9 cellular contexts compared by ENCODE assay signal in genomic region chr19:52961981-52962380, GRCh38. TPM values are rescaled to one million over a fixed set of nuclear protein-coding genes. Genes with fewer than 3 reads are reported as not detected.
DNase-seq lines count a peak whose midpoint lies in the region; ATAC-seq and TF ChIP-seq lines count a peak whose summit lies in the region.
"Had no signal": no experiment of that assay in that cellular context is flagged by ENCODE, and none has a peak within 500 bp of the region (broad histone marks: within the 10 kb centered on the region; RNA-seq: fewer than 3 reads in every experiment).

No MANE protein-coding gene starts in this region.

- CTCF ChIA-PET in GM10248 (lab: Yijun Ruan, JAX): interaction anchor here (3.2 kb wide), 1 partner anchor 16 kb away, joined by 11 read pairs; no protein-coding TSS in a partner anchor

- no peak for TF ChIP-seq CTCF in LNCaP clone FGC (IDR thresholded peaks at IDR 0.05; ENCODE audit: control insufficient read depth, extremely low read depth, insufficient read depth)
- no peak for TF ChIP-seq CTCF in dorsolateral prefrontal cortex (IDR thresholded peaks at IDR 0.05 in 54 of 56, conservative IDR thresholded peaks at IDR 0.05 in 2 of 56; ENCODE audit: low read depth in 1 of 56, partially characterized antibody in 56 of 56)
- TF ChIP-seq CTCF in GM10248 (IDR thresholded peaks at IDR 0.05; ENCODE audit: control extremely low read depth, extremely low read depth, low read depth, missing control alignments): no peak

- no peak for ATAC-seq in natural killer cell treated with Interleukin-12 subunit alpha and Interleukin-12 subunit beta and Interleukin-15 and Interleukin-18, amount 100 ng/mL, for 72 hours
- no peak for ATAC-seq in GM21529 (IDR thresholded peaks at IDR 0.05; ENCODE audit: unreplicated experiment)

- peaks cover 13 to 21% (median 18%) of the 10 kb centered on the region in 10 experiments for H3K4me1 ChIP-seq in BLaER1 treated with 17β-estradiol and CSF1 and Interleukin-3, amounts not matched to agents 10 nM and 100 nM

- H3K4me2 ChIP-seq in BLaER1 treated with 17β-estradiol and CSF1 and Interleukin-3, amounts not matched to agents 10 nM and 100 nM: peak overlapping the region; percentile 81 to 96 (median 86)

- H3K4me1 Mint-ChIP-seq in natural killer cell treated with Interleukin-12 subunit alpha and Interleukin-12 subunit beta and Interleukin-15 and Interleukin-18, amount 100 ng/mL, for 72 hours (ENCODE audit: low read depth in 2 of 2): peaks cover 17 to 19% of the 10 kb centered on the region in 2 donors

- DNase-seq in LNCaP clone FGC (ENCODE audit: low read depth) (no peak), dorsolateral prefrontal cortex (no peak), HT-29 (ENCODE audit: low spot score) (no peak), GM10248 (ENCODE audit: extremely low spot score) (no peak), RPMI8226 (no peak)
- no peak for DNase-seq in natural killer cell treated with Interleukin-12 subunit alpha and Interleukin-12 subunit beta and Interleukin-15 and Interleukin-18, amount 100 ng/mL, for 72 hours (ENCODE audit: low spot score)

- peak overlapping the region; percentile 83 to 93 for H3K27ac Mint-ChIP-seq in natural killer cell treated with Interleukin-12 subunit alpha and Interleukin-12 subunit beta and Interleukin-15 and Interleukin-18, amount 100 ng/mL, for 72 hours

- H3K4me3 ChIP-seq in BLaER1 treated with 17β-estradiol and CSF1 and Interleukin-3, amounts not matched to agents 10 nM and 100 nM: peak overlapping the region; percentile 70 to 90 (median 83)
- peak overlapping the region; percentile 73 for H3K4me3 ChIP-seq in LNCaP clone FGC (ENCODE audit: low read depth, low read length)
- H3K4me3 ChIP-seq in dorsolateral prefrontal cortex: peak overlapping the region; percentile 40 to 84 (median 71)

- POLR2A ChIA-PET in GM10248 (lab: Yijun Ruan, JAX): no interaction called here

- intact Hi-C loops in dorsolateral prefrontal cortex (cut with DNase I): loop anchor here (5.0 to 10.0 kb wide), 2 partner anchors 65 to 233 kb away; partner anchors contain the start of genes ZNF320 (in 1 of the 2) and ZNF665 (in 1 of the 2)

- H4K20me1 ChIP-seq in BLaER1 treated with 17β-estradiol and CSF1 and Interleukin-3, amounts not matched to agents 10 nM and 100 nM: no peaks in the 10 kb centered on the region; a peak in 1 of 22 replicates

- H3K36me3 ChIP-seq in BLaER1 treated with 17β-estradiol and CSF1 and Interleukin-3, amounts not matched to agents 10 nM and 100 nM: peaks cover 38 to 43% (median 42%) of the 10 kb centered on the region in 11 experiments

- peaks cover 4% of the 10 kb centered on the region for H3K9me3 Mint-ChIP-seq in natural killer cell treated with Interleukin-12 subunit alpha and Interleukin-12 subunit beta and Interleukin-15 and Interleukin-18, amount 100 ng/mL, for 72 hours

- H3K9me3 ChIP-seq in BLaER1 treated with 17β-estradiol and CSF1 and Interleukin-3, amounts not matched to agents 10 nM and 100 nM (replicated peaks in 1 of 11): peaks cover 44 to 59% (median 51%) of the 10 kb centered on the region in 11 experiments

- H3K4me3 Mint-ChIP-seq in natural killer cell treated with Interleukin-12 subunit alpha and Interleukin-12 subunit beta and Interleukin-15 and Interleukin-18, amount 100 ng/mL, for 72 hours: peak overlapping the region; percentile 94

- H3K27ac ChIP-seq in BLaER1 treated with 17β-estradiol and CSF1 and Interleukin-3, amounts not matched to agents 10 nM and 100 nM: peak overlapping the region; percentile 52 to 94 (median 86)
- peak overlapping the region in 56 of 59 donors; percentile 10 to 89 (median 70) for H3K27ac ChIP-seq in dorsolateral prefrontal cortex

- H3K27me3 Mint-ChIP-seq in natural killer cell treated with Interleukin-12 subunit alpha and Interleukin-12 subunit beta and Interleukin-15 and Interleukin-18, amount 100 ng/mL, for 72 hours: peaks cover 0 to 1% of the 10 kb centered on the region in 2 donors

- H3K27me3 ChIP-seq in BLaER1 treated with 17β-estradiol and CSF1 and Interleukin-3, amounts not matched to agents 10 nM and 100 nM: no peaks in the 10 kb centered on the region
- H3K27me3 ChIP-seq in dorsolateral prefrontal cortex: no peaks in the 10 kb centered on the region

- H3K36me3 Mint-ChIP-seq in natural killer cell treated with Interleukin-12 subunit alpha and Interleukin-12 subunit beta and Interleukin-15 and Interleukin-18, amount 100 ng/mL, for 72 hours: peaks cover 22% of the 10 kb centered on the region

- H3K9ac ChIP-seq in BLaER1 treated with 17β-estradiol and CSF1 and Interleukin-3, amounts not matched to agents 10 nM and 100 nM: peak overlapping the region; percentile 84 to 95 (median 89)

RNA-seq across cellular contexts. Expression of gene ZNF816, which starts 0.7 kb away (rescaled TPM):
- 10 to 100 TPM in 1 of 120 experiments, 1 to 10 TPM in 119; 2.2 to 11.9 (median 5.0) TPM for total RNA-seq in dorsolateral prefrontal cortex
- 10 to 100 TPM in 1 of 2 donors, 1 to 10 TPM in 1; 8.7 to 11.8 TPM for total RNA-seq in natural killer cell treated with Interleukin-12 subunit alpha and Interleukin-12 subunit beta and Interleukin-15 and Interleukin-18, amount 100 ng/mL, for 72 hours
- total RNA-seq in HT-29 (2014; rRNA removed; shearing (Covaris generic)): 8.9 and 12.3 TPM in 2 replicates

RNA-seq across cellular contexts. Expression of gene ZNF888, which starts 38.8 kb away (rescaled TPM):
- 1 to 10 TPM in 118 of 120 experiments, under 1 TPM in 2; 0.81 to 5.4 (median 2.0) TPM for total RNA-seq in dorsolateral prefrontal cortex
- total RNA-seq in natural killer cell treated with Interleukin-12 subunit alpha and Interleukin-12 subunit beta and Interleukin-15 and Interleukin-18, amount 100 ng/mL, for 72 hours: 1 to 10 TPM; 5.3 to 6.5 TPM
- total RNA-seq in HT-29 (2014; rRNA removed; shearing (Covaris generic)): 8.2 and 10.0 TPM in 2 replicates

RNA-seq across cellular contexts. Expression of gene ERVV-1, which starts 51.7 kb away (rescaled TPM):
- total RNA-seq in dorsolateral prefrontal cortex: under 1 TPM in 7 of 120 experiments, not detected in 113; 0.20 to 0.47 (median 0.28) TPM
- total RNA-seq in natural killer cell treated with Interleukin-12 subunit alpha and Interleukin-12 subunit beta and Interleukin-15 and Interleukin-18, amount 100 ng/mL, for 72 hours: not detected
- not detected in 2 replicates for total RNA-seq in HT-29 (2014; rRNA removed; shearing (Covaris generic))
- total RNA-seq: lung microvascular endothelial cell had no signal
